In the genomic region with DNA sequence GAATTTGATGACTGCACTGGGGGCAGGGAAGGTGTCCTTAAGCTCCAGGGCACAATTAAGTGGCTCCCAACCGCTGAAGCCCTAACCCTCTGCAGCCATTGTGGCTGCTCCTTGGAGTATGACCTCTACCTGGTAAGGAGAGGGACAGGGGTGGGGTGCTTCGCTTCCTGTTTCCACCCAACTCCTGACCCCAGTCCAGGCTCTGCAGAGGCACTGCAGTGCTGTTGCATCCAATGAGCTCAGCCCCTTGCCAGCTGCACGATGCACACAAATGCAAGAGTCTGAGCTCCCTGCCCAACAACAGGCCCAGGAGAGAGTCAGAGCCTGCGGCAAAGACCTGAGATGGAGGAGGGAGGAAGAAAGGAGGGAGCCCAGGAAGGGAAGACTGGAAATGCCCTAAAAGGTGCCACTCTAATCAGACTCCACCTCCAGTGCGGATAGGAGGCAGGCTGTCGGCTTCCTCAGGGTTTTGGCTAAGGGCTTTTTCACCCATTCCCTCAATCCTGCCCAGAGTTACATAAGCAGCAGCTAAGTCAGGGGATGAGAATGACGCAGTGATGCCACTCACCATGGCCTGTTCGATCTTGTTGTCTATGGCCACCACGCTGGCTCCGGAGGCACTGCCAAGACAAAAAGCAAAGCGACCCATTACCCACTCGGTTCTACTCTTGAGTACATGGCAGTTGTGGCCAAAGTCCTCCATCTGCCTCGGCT, we compare ENCODE assay signal across 8 cellular contexts.
DNase-seq lines count a peak whose midpoint lies in the region; ATAC-seq, FAIRE-seq and TF ChIP-seq lines count a peak whose summit lies in the region.

No MANE protein-coding gene starts in this region.

- WGBS in ectodermal cell, 2 experiments, result 41 to 42% methylated on average over 13 of the region's 13 CpGs

- H3K4me3 ChIP-seq in DND-41 (ENCODE audit: low read depth in 1 of 2, low read length in 2 of 2) (peak overlapping the region in 1 of 2 experiments; percentile 57; a peak in 1 of 4 replicates), ectodermal cell (ENCODE audit: insufficient read depth, low read depth, low read length) (peak overlapping the region; percentile 47), muscle layer of duodenum (ENCODE audit: low read depth in 1 of 2, low read length in 2 of 2) (peak overlapping the region; percentile 79 to 87)

- ATAC-seq in DND-41 (ENCODE audit: insufficient read depth, low read depth) (no peak), HG03097 (IDR thresholded peaks at IDR 0.05; ENCODE audit: low FRiP score, unreplicated experiment) (no peak), HG03457 (IDR thresholded peaks at IDR 0.05; ENCODE audit: unreplicated experiment) (no peak), GM18517 (IDR thresholded peaks at IDR 0.05; ENCODE audit: unreplicated experiment) (no peak), HG02571 (IDR thresholded peaks at IDR 0.05; ENCODE audit: unreplicated experiment) (no peak)

- H3K9ac ChIP-seq in DND-41 (ENCODE audit: low read depth, low read length), result peak overlapping the region; percentile 57; the same call in 1 of the 2 replicates

- DNase-seq in DND-41 (no peak), RCC 7860 (ENCODE audit: low spot score) (peak; percentile 2)

- H2AFZ ChIP-seq in DND-41 (ENCODE audit: low read depth, low read length), result no peak overlapping the region

- H3K9me3 ChIP-seq in DND-41 (ENCODE audit: insufficient read depth, low read length, severe bottlenecking), result no peaks in the 10 kb centered on the region
- no peaks in the 10 kb centered on the region for H3K9me3 ChIP-seq in ectodermal cell (ENCODE audit: control insufficient read depth, low read length)
- no peaks in the 10 kb centered on the region for H3K9me3 ChIP-seq in muscle layer of duodenum (ENCODE audit: control insufficient read depth in 1 of 2, low read length in 2 of 2)

- peaks cover 23% of the 10 kb centered on the region for H3K4me1 ChIP-seq in DND-41 (ENCODE audit: insufficient read depth, low read length)
- H3K4me1 ChIP-seq in ectodermal cell (ENCODE audit: control insufficient read depth, insufficient read depth, low read length), result no peaks in the 10 kb centered on the region
- peaks cover 4 to 39% of the 10 kb centered on the region in 2 donors for H3K4me1 ChIP-seq in muscle layer of duodenum (ENCODE audit: control insufficient read depth in 1 of 2, insufficient read depth in 2 of 2, low read length in 2 of 2)

- FAIRE-seq in RCC 7860 (lab: Jason Lieb, UNC), result no peak

- peak overlapping the region; percentile 78; the same call in 1 of the 2 replicates for H3K4me2 ChIP-seq in DND-41 (ENCODE audit: insufficient read depth, low read length)

- no peak for TF ChIP-seq CTCF in DND-41 (IDR thresholded peaks at IDR 0.05; ENCODE audit: borderline replicate concordance, extremely low read depth, low read length, poor library complexity, severe bottlenecking)

- no peaks in the 10 kb centered on the region for H3K79me2 ChIP-seq in DND-41 (ENCODE audit: insufficient read depth, low read length)

- 0 out of 2 replicates have a peak, but pooled peaks cover 4% of the 10 kb centered on the region for H4K20me1 ChIP-seq in DND-41 (ENCODE audit: insufficient read depth, low read length)

- H3K27ac ChIP-seq in DND-41 (ENCODE audit: low read length) (no peak overlapping the region), ectodermal cell (ENCODE audit: insufficient read depth, low read depth, low read length, poor library complexity, severe bottlenecking) (no peak overlapping the region), muscle layer of duodenum (ENCODE audit: low read length) (peak overlapping the region; percentile 96)

- H3K27me3 ChIP-seq in DND-41 (ENCODE audit: insufficient read depth, low read length, poor library complexity), result no peaks in the 10 kb centered on the region
- H3K27me3 ChIP-seq in ectodermal cell (ENCODE audit: control insufficient read depth, insufficient read depth, low read length, poor library complexity, severe bottlenecking), result peaks cover 8% of the 10 kb centered on the region
- no peaks in the 10 kb centered on the region for H3K27me3 ChIP-seq in muscle layer of duodenum (ENCODE audit: low read depth, low read length)

- H3K36me3 ChIP-seq in DND-41 (ENCODE audit: insufficient read depth, low read length) (no peaks in the 10 kb centered on the region), ectodermal cell (ENCODE audit: control insufficient read depth, insufficient read depth, low read length) (no peaks in the 10 kb centered on the region), muscle layer of duodenum (ENCODE audit: control insufficient read depth in 1 of 2, insufficient read depth in 2 of 2, low read length in 2 of 2) (peaks cover 10 to 25% of the 10 kb centered on the region in 2 donors)
